Comparison of ENCODE assay signal across 6 cellular contexts in genomic region chr7:124295289-124295688, GRCh38.
"Had no signal": no experiment of that assay in that cellular context is flagged by ENCODE, and none has a peak within 500 bp of the region (broad histone marks: within the 10 kb centered on the region; RNA-seq: fewer than 3 reads in every experiment).

No MANE protein-coding gene starts in this region.

- H3K9ac ChIP-seq: KMS-11 had no signal

- FAIRE-seq: HTR-8/SVneo had no signal

- H3K27ac ChIP-seq: HL-60, KMS-11 had no signal

- H3K4me2 ChIP-seq: KMS-11 had no signal

- DNase-seq: Karpas-422, KBM-7, KG1 had no signal
